Comparison of ENCODE assay signal across 15 cellular contexts in the genomic region with DNA sequence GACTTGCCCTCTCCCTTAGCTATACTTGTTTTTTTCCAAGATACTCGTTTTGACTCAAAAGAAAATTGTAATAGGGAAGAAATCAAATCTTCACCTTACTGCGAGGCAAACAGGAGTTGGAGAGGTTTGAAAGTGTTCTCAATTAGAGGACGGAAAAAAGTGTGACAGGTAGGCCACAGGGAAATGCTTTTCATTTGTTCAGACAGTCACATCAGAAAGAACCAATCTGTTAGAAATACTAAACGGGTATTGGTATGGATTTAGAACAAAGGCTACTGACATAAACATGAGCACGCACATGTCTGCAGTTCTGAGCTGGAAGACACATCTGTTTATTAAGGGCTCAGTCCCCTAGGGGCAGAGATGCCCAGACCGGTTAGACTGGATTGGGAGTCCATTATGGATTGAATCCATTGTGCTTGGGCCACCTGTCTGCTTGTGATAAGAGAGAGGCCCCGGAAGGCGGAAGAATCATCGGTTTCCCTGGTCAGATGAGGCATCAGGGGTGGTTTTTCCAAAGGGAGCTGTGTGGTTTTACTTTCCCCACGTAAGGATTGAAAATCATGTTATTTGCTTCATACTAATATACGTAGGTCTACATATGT.
DNase-seq lines count a peak whose midpoint lies in the region; ATAC-seq and TF ChIP-seq lines count a peak whose summit lies in the region.
"Had no signal": no experiment of that assay in that cellular context is flagged by ENCODE, and none has a peak within 500 bp of the region (broad histone marks: within the 10 kb centered on the region; RNA-seq: fewer than 3 reads in every experiment).

No MANE protein-coding gene starts in this region.

- POLR2A ChIA-PET in SK-N-SH (lab: Yijun Ruan, JAX): no interaction called here

- H3K27ac Mint-ChIP-seq in glutamatergic neuron (ENCODE audit: unreplicated experiment): peak overlapping the region; percentile 86
- no peak overlapping the region for H3K27ac Mint-ChIP-seq in stimulated activated naive B cell treated with anti-CD40 and anti-IgM and Interleukin-4, amounts not matched to agents 10 μg/mL and 1 μg/mL and 100 μg/mL, for 72 hours

- no peaks in the 10 kb centered on the region for H3K27me3 ChIP-seq in SK-N-SH (ENCODE audit: insufficient read depth)
- no peaks in the 10 kb centered on the region for H3K27me3 ChIP-seq in OCI-LY1 (ENCODE audit: insufficient read depth, low read length)
- no peaks in the 10 kb centered on the region for H3K27me3 ChIP-seq in right lobe of liver

- peaks cover 23% of the 10 kb centered on the region for H3K4me1 Mint-ChIP-seq in glutamatergic neuron (ENCODE audit: low read depth, unreplicated experiment)
- peaks cover 46 to 69% of the 10 kb centered on the region in 2 donors for H3K4me1 Mint-ChIP-seq in stimulated activated naive B cell treated with anti-CD40 and anti-IgM and Interleukin-4, amounts not matched to agents 10 μg/mL and 1 μg/mL and 100 μg/mL, for 72 hours

- TF ChIP-seq CTCF in SK-N-SH (IDR thresholded peaks at IDR 0.05) (no peak), OCI-LY1 (IDR thresholded peaks at IDR 0.05; ENCODE audit: low read length) (no peak), glutamatergic neuron (IDR thresholded peaks at IDR 0.05; ENCODE audit: partially characterized antibody, unreplicated experiment) (no peak), right lobe of liver (IDR thresholded peaks at IDR 0.05) (no peak)

- H3K79me2 ChIP-seq in SK-N-SH (ENCODE audit: insufficient read depth) (no peaks in the 10 kb centered on the region), OCI-LY1 (ENCODE audit: insufficient read depth, low read length) (no peaks in the 10 kb centered on the region)

- ATAC-seq in SK-N-SH treated with all-trans-retinoic acid at 6 μM for 48 hours (no peak), right lobe of liver (no peak), GM18505 (IDR thresholded peaks at IDR 0.05; ENCODE audit: unreplicated experiment) (no peak)
- ATAC-seq in stimulated activated naive B cell treated with anti-CD40 and anti-IgM and Interleukin-4, amounts not matched to agents 10 μg/mL and 1 μg/mL and 100 μg/mL, for 72 hours (replicated peaks): no peak

- peaks cover 11% of the 10 kb centered on the region for H3K9me3 Mint-ChIP-seq in glutamatergic neuron (ENCODE audit: unreplicated experiment)
- H3K9me3 Mint-ChIP-seq in stimulated activated naive B cell treated with anti-CD40 and anti-IgM and Interleukin-4, amounts not matched to agents 10 μg/mL and 1 μg/mL and 100 μg/mL, for 72 hours: peaks cover 0 to 7% of the 10 kb centered on the region in 2 donors

- H2AFZ ChIP-seq in SK-N-SH (ENCODE audit: low read depth) (no peak overlapping the region), OCI-LY1 (ENCODE audit: low read length) (no peak overlapping the region)

- H3K9ac ChIP-seq in SK-N-SH (no peak overlapping the region), OCI-LY1 (ENCODE audit: low read length) (peak overlapping the region; percentile 1; the same call in 1 of the 2 replicates)

- TF ChIP-seq POLR2A in right lobe of liver (IDR thresholded peaks at IDR 0.05): no peak
- no peak for TF ChIP-seq POLR2A in GM18505 (IDR thresholded peaks at IDR 0.05; ENCODE audit: borderline replicate concordance, extremely low read depth, insufficient read depth, insufficient read length)

- DNase-seq in SK-N-SH: peak; percentile 36
- peak; percentile 56 for DNase-seq in glutamatergic neuron
- no peak for DNase-seq in stimulated activated naive B cell treated with anti-CD40 and anti-IgM and Interleukin-4, amounts not matched to agents 10 μg/mL and 1 μg/mL and 100 μg/mL, for 72 hours
- no peak for DNase-seq in right lobe of liver
- no peak for DNase-seq in NOMO-1 treated with dmso at 0.1 percent for 144 hours (lab: John Stamatoyannopoulos, UW; ENCODE audit: unreplicated experiment)
- DNase-seq: ACHN; activated CD4-positive, alpha-beta T cell treated with anti-CD3 and anti-CD28 coated beads, Interleukin-2, amount 50 U/mL, for 48 hours; activated gamma-delta T cell treated with Interleukin-2 at 50 U/mL for 16 hours; DND-41; KBM-7; NCI-H446 treated with DMSO at 0.1 percent for 48 hours; SW 1271 had no signal

- H3K27ac ChIP-seq in SK-N-SH (ENCODE audit: low read depth in 2 of 2, low read length in 1 of 2) (peak overlapping the region in 1 of 2 experiments; percentile 79; a peak in 2 of 4 replicates), OCI-LY1 (ENCODE audit: low read depth, low read length, poor library complexity, severe bottlenecking) (peak overlapping the region; percentile 52), right lobe of liver (no peak overlapping the region)

- TF ChIP-seq EP300 in SK-N-SH (IDR thresholded peaks at IDR 0.05; ENCODE audit: borderline replicate concordance in 1 of 2, low read depth in 1 of 2, low read length in 1 of 2): peak in 1 of 2 experiments; percentile 39; a peak in 1 of 4 replicates

- intact Hi-C loops in right lobe of liver (cut with DNase I): no loop called here

- H3K4me3 Mint-ChIP-seq in glutamatergic neuron (ENCODE audit: unreplicated experiment): peak overlapping the region; percentile 1
- no peak overlapping the region for H3K4me3 Mint-ChIP-seq in stimulated activated naive B cell treated with anti-CD40 and anti-IgM and Interleukin-4, amounts not matched to agents 10 μg/mL and 1 μg/mL and 100 μg/mL, for 72 hours

- no peaks in the 10 kb centered on the region for H3K9me2 ChIP-seq in SK-N-SH
- no peaks in the 10 kb centered on the region for H3K9me2 ChIP-seq in OCI-LY1 (ENCODE audit: low read depth, low read length)

- H3K4me3 ChIP-seq in SK-N-SH (ENCODE audit: low read depth in 2 of 2, low read length in 1 of 2): no peak overlapping the region
- no peak overlapping the region for H3K4me3 ChIP-seq in OCI-LY1 (ENCODE audit: low read depth, low read length, poor library complexity, severe bottlenecking)
- H3K4me3 ChIP-seq in right lobe of liver: no peak overlapping the region

- H3K9me3 ChIP-seq in SK-N-SH (no peaks in the 10 kb centered on the region), OCI-LY1 (ENCODE audit: low read length) (no peaks in the 10 kb centered on the region), right lobe of liver (no peaks in the 10 kb centered on the region)

- CTCF ChIA-PET in SK-N-SH (lab: Yijun Ruan, JAX): interaction anchor here (1.0 to 1.2 kb wide), 3 partner anchors 8 to 171 kb away, joined by 3 read pairs; no protein-coding TSS in a partner anchor

- H3K27me3 Mint-ChIP-seq in glutamatergic neuron (ENCODE audit: unreplicated experiment): peaks cover 12% of the 10 kb centered on the region
- H3K27me3 Mint-ChIP-seq in stimulated activated naive B cell treated with anti-CD40 and anti-IgM and Interleukin-4, amounts not matched to agents 10 μg/mL and 1 μg/mL and 100 μg/mL, for 72 hours: no peaks in the 10 kb centered on the region

- no peak overlapping the region for H3K4me2 ChIP-seq in SK-N-SH
- H3K4me2 ChIP-seq in OCI-LY1 (ENCODE audit: low read length): peak overlapping the region; percentile 3; the same call in 1 of the 2 replicates

- no peaks in the 10 kb centered on the region for H3F3A ChIP-seq in SK-N-SH (replicated peaks; ENCODE audit: insufficient read depth)
- no peaks in the 10 kb centered on the region for H3F3A ChIP-seq in OCI-LY1 (ENCODE audit: insufficient read depth, low read length)

- no peak for TF ChIP-seq RAD21 in SK-N-SH (IDR thresholded peaks at IDR 0.05; ENCODE audit: low read length)

- H3K4me1 ChIP-seq in SK-N-SH (ENCODE audit: control insufficient read depth in 1 of 2, insufficient read depth in 2 of 2, low read depth in 1 of 2, low read length in 1 of 2) (peaks cover 0 to 8% of the 10 kb centered on the region in 2 experiments; a peak in 1 of 4 replicates), OCI-LY1 (ENCODE audit: insufficient read depth, low read length, severe bottlenecking) (peaks cover 50% of the 10 kb centered on the region), right lobe of liver (no peaks in the 10 kb centered on the region)

- H4K20me1 ChIP-seq in SK-N-SH (ENCODE audit: insufficient read depth) (no peaks in the 10 kb centered on the region), OCI-LY1 (ENCODE audit: insufficient read depth, low read length) (no peaks in the 10 kb centered on the region)

- WGBS in SK-N-SH (ENCODE audit: low lambda C conversion rate): 53% methylated on average over 11 of the region's 11 CpGs
- WGBS in right lobe of liver (ENCODE audit: insufficient coverage, low coverage, low lambda C conversion rate, missing lambda C conversion rate): 58% methylated on average over 11 of the region's 11 CpGs

- no peaks in the 10 kb centered on the region for H3K36me3 ChIP-seq in SK-N-SH (replicated peaks in 1 of 2; ENCODE audit: control insufficient read depth in 1 of 2, insufficient read depth in 2 of 2, low read length in 1 of 2)
- no peaks in the 10 kb centered on the region for H3K36me3 ChIP-seq in OCI-LY1 (ENCODE audit: insufficient read depth, low read length)
- H3K36me3 ChIP-seq in right lobe of liver: no peaks in the 10 kb centered on the region

- no peaks in the 10 kb centered on the region for H3K36me3 Mint-ChIP-seq in glutamatergic neuron (ENCODE audit: unreplicated experiment)
- H3K36me3 Mint-ChIP-seq in stimulated activated naive B cell treated with anti-CD40 and anti-IgM and Interleukin-4, amounts not matched to agents 10 μg/mL and 1 μg/mL and 100 μg/mL, for 72 hours: peaks cover 3 to 9% of the 10 kb centered on the region in 2 donors

TF ChIP-seq in SK-N-SH, 30 proteins besides CTCF, POLR2A, EP300 and RAD21:
- TF ChIP-seq EZH2phosphoT487 (IDR thresholded peaks at IDR 0.05; ENCODE audit: borderline replicate concordance, low read depth) (no peak), FOXJ3 (CRISPR knock-in tag; IDR thresholded peaks at IDR 0.05) (no peak), RXRA (IDR thresholded peaks at IDR 0.05; ENCODE audit: borderline replicate concordance, low read depth) (no peak), CHD2 (IDR thresholded peaks at IDR 0.05; ENCODE audit: low read length, partially characterized antibody) (no peak), ELF1 (IDR thresholded peaks at IDR 0.05) (no peak)
- TF ChIP-seq, protein P1, sequence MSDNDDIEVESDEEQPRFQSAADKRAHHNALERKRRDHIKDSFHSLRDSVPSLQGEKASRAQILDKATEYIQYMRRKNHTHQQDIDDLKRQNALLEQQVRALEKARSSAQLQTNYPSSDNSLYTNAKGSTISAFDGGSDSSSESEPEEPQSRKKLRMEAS (IDR thresholded peaks at IDR 0.05; ENCODE audit: low read depth): no peak

Comparison
In these comparisons a context has a peak if more than half of its experiments do, and no peak if none do; other contexts are left out.
1. DNase-seq: peak in SK-N-SH (single experiment) and glutamatergic neuron (single experiment); none in stimulated activated naive B cell treated with anti-CD40 and anti-IgM and Interleukin-4, amounts not matched to agents 10 μg/mL and 1 μg/mL and 100 μg/mL, for 72 hours (single experiment), right lobe of liver (0 of 3) and NOMO-1 treated with dmso at 0.1 percent for 144 hours (single experiment).